ENCODE assay signal across 8 cellular contexts in genomic region chr19:3761382-3762129, GRCh38. TPM values are rescaled to one million over a fixed set of nuclear protein-coding genes. Genes with fewer than 3 reads are reported as not detected.
A peak's percentile ranks its signal among the peaks of the same experiment; 100 is the strongest.
DNase-seq lines count a peak whose midpoint lies in the region; TF ChIP-seq lines count a peak whose summit lies in the region.

Gene APBA3 (minus strand): TSS chr19:3761692. CDS start chr19:3760264, 1,428 bp downstream.

- peaks cover 39% of the 10 kb centered on the region for H3K79me2 ChIP-seq in DOHH2 (ENCODE audit: control insufficient read depth, low read length)

- peak; percentile 85 for TF ChIP-seq CTCF in DOHH2 (IDR thresholded peaks at IDR 0.05; ENCODE audit: low read depth, low read length, poor library complexity, severe bottlenecking)
- peak in 1 of 2 donors; percentile 68 for TF ChIP-seq CTCF in suprapubic skin (IDR thresholded peaks at IDR 0.05)

- H3K9me3 ChIP-seq in DOHH2 (ENCODE audit: control insufficient read depth, insufficient read depth, low read length) (no peaks in the 10 kb centered on the region), HAP-1 (no peaks in the 10 kb centered on the region), SK-N-MC (ENCODE audit: low read depth, low read length) (no peaks in the 10 kb centered on the region), suprapubic skin (no peaks in the 10 kb centered on the region)

- H3K27ac Mint-ChIP-seq in activated naive CD4-positive, alpha-beta T cell treated with anti-CD3 and anti-CD28 coated beads, Interleukin-2, amount 10 ng/mL, durations not matched to agents 7 days and 5 days, result peak within 1 kb of the TSS; percentile 100

- H3K36me3 ChIP-seq in DOHH2 (ENCODE audit: control insufficient read depth, low read length) (peaks cover 23% of the 10 kb centered on the region), HAP-1 (replicated peaks) (peaks cover 18% of the 10 kb centered on the region), SK-N-MC (ENCODE audit: insufficient read depth, low read length) (no peaks in the 10 kb centered on the region), suprapubic skin (peaks cover 40% of the 10 kb centered on the region)

- TF ChIP-seq EP300 in suprapubic skin (IDR thresholded peaks at IDR 0.05), result no peak

- peak within 1 kb of the TSS; percentile 96 for H3K4me3 Mint-ChIP-seq in activated naive CD4-positive, alpha-beta T cell treated with anti-CD3 and anti-CD28 coated beads, Interleukin-2, amount 10 ng/mL, durations not matched to agents 7 days and 5 days

- peaks cover 13% of the 10 kb centered on the region for H3K4me1 ChIP-seq in DOHH2 (ENCODE audit: control insufficient read depth, low read length)
- peaks cover 8% of the 10 kb centered on the region for H3K4me1 ChIP-seq in HAP-1
- peaks cover 36% of the 10 kb centered on the region for H3K4me1 ChIP-seq in suprapubic skin

- H3K4me3 ChIP-seq in DOHH2 (ENCODE audit: low read length), result peak within 1 kb of the TSS; percentile 96
- peak within 1 kb of the TSS; percentile 98 for H3K4me3 ChIP-seq in HAP-1
- H3K4me3 ChIP-seq in SK-N-MC, result peak within 1 kb of the TSS; percentile 100
- peak within 1 kb of the TSS; percentile 88 for H3K4me3 ChIP-seq in suprapubic skin

- H3K27me3 ChIP-seq in DOHH2 (ENCODE audit: control insufficient read depth, low read length) (no peaks in the 10 kb centered on the region), HAP-1 (ENCODE audit: low read depth) (no peaks in the 10 kb centered on the region), suprapubic skin (no peaks in the 10 kb centered on the region)

- H3K36me3 Mint-ChIP-seq in activated naive CD4-positive, alpha-beta T cell treated with anti-CD3 and anti-CD28 coated beads, Interleukin-2, amount 10 ng/mL, durations not matched to agents 7 days and 5 days, result peaks cover 25% of the 10 kb centered on the region

- TF ChIP-seq POLR2A in suprapubic skin (IDR thresholded peaks at IDR 0.05), result peak in 1 of 2 donors; percentile 24

- peaks cover 6% of the 10 kb centered on the region for H3K27me3 Mint-ChIP-seq in activated naive CD4-positive, alpha-beta T cell treated with anti-CD3 and anti-CD28 coated beads, Interleukin-2, amount 10 ng/mL, durations not matched to agents 7 days and 5 days

- 8% methylated on average over 10 of the region's 45 CpGs for WGBS in suprapubic skin

- DNase-seq in HAP-1 (ENCODE audit: low spot score in 2 of 2), result peak; percentile 86 to 96
- peak; percentile 95 for DNase-seq in NAMALWA (ENCODE audit: low spot score)
- no peak for DNase-seq in SK-N-MC (ENCODE audit: low read depth, low spot score)
- peak; percentile 95 for DNase-seq in activated naive CD4-positive, alpha-beta T cell treated with anti-CD3 and anti-CD28 coated beads, Interleukin-2, amount 10 ng/mL, durations not matched to agents 7 days and 5 days
- DNase-seq in globus pallidus (ENCODE audit: low spot score), result peak; percentile 84
- DNase-seq in occipital lobe (lab: John Stamatoyannopoulos, UW), result peak; percentile 80
- peak; percentile 93 to 94 for DNase-seq in suprapubic skin (ENCODE audit: low spot score in 2 of 2)

- peak within 1 kb of the TSS; percentile 82 for H3K27ac ChIP-seq in DOHH2 (ENCODE audit: low read depth, low read length)
- peak within 1 kb of the TSS; percentile 99 for H3K27ac ChIP-seq in SK-N-MC
- peak within 1 kb of the TSS; percentile 98 for H3K27ac ChIP-seq in suprapubic skin

- no peaks in the 10 kb centered on the region for H3K9me2 ChIP-seq in DOHH2 (replicated peaks; ENCODE audit: control insufficient read depth, low read length)

- H3K9ac ChIP-seq in SK-N-MC (ENCODE audit: insufficient read length), result peak within 1 kb of the TSS; percentile 98

- H3F3A ChIP-seq in DOHH2 (ENCODE audit: control insufficient read depth, insufficient read depth), result peaks cover 7% of the 10 kb centered on the region

- no peaks in the 10 kb centered on the region for H3K9me3 Mint-ChIP-seq in activated naive CD4-positive, alpha-beta T cell treated with anti-CD3 and anti-CD28 coated beads, Interleukin-2, amount 10 ng/mL, durations not matched to agents 7 days and 5 days

- peak within 1 kb of the TSS; percentile 83 for H3K4me2 ChIP-seq in DOHH2 (ENCODE audit: low read length)

- no peaks in the 10 kb centered on the region for H4K20me1 ChIP-seq in DOHH2 (ENCODE audit: control insufficient read depth, insufficient read depth, low read depth, low read length)

- peaks cover 46% of the 10 kb centered on the region for H3K4me1 Mint-ChIP-seq in activated naive CD4-positive, alpha-beta T cell treated with anti-CD3 and anti-CD28 coated beads, Interleukin-2, amount 10 ng/mL, durations not matched to agents 7 days and 5 days

- in situ Hi-C loops in HAP-1 (cut with MboI; ENCODE audit: low sequenced_read_pairs), result no loop called here

- CTCF ChIA-PET in activated naive CD4-positive, alpha-beta T cell treated with anti-CD3 and anti-CD28 coated beads, Interleukin-2, amount 10 ng/mL, durations not matched to agents 7 days and 5 days (lab: Charles Lee), result interaction anchor here (0.7 to 5.0 kb wide), 5 partner anchors 33 to 238 kb away, joined by 3 to 50 read pairs (median 3); no protein-coding TSS in a partner anchor

RNA-seq across cellular contexts. Expression of gene APBA3, which starts in this region (rescaled TPM):
- total RNA-seq in occipital lobe, result 12.3 TPM
- 10 to 100 TPM; 19.8 to 55.0 (median 25.8) TPM for total RNA-seq in suprapubic skin
